ENCODE assay signal across 9 cellular contexts in genomic region chr7:101100858-101101847, GRCh38. TPM values are rescaled to one million over a fixed set of nuclear protein-coding genes. Genes with fewer than 3 reads are reported as not detected.
A peak's percentile ranks its signal among the peaks of the same experiment; 100 is the strongest.
DNase-seq lines count a peak whose midpoint lies in the region; ATAC-seq and TF ChIP-seq lines count a peak whose summit lies in the region.
"Had no signal": no experiment of that assay in that cellular context is flagged by ENCODE, and none has a peak within 500 bp of the region (broad histone marks: within the 10 kb centered on the region; RNA-seq: fewer than 3 reads in every experiment).

No MANE protein-coding gene starts in this region.

- peak overlapping the region; percentile 85 for H3K27ac Mint-ChIP-seq in neural crest cell (ENCODE audit: unreplicated experiment)
- H3K27ac Mint-ChIP-seq in stimulated activated naive B cell treated with anti-CD40 and anti-IgM and Interleukin-4, amounts not matched to agents 10 μg/mL and 1 μg/mL and 100 μg/mL, for 72 hours, result no peak overlapping the region
- H3K27ac Mint-ChIP-seq in immature natural killer cell, result no peak overlapping the region

- ATAC-seq in Right ventricle myocardium inferior (no peak), HG02678 (IDR thresholded peaks at IDR 0.05; ENCODE audit: unreplicated experiment) (no peak)
- no peak for ATAC-seq in stimulated activated naive B cell treated with anti-CD40 and anti-IgM and Interleukin-4, amounts not matched to agents 10 μg/mL and 1 μg/mL and 100 μg/mL, for 72 hours (replicated peaks)

- peaks cover 0 to 28% of the 10 kb centered on the region in 2 donors for H3K4me1 ChIP-seq in right atrium auricular region

- H3K9me3 ChIP-seq in right atrium auricular region, result no peaks in the 10 kb centered on the region
- H3K9me3 ChIP-seq: spleen had no signal

- no peaks in the 10 kb centered on the region for H3K36me3 ChIP-seq in right atrium auricular region
- H3K36me3 ChIP-seq: spleen had no signal

- H3K27me3 Mint-ChIP-seq in neural crest cell (ENCODE audit: low read depth), result no peaks in the 10 kb centered on the region
- peaks cover 31 to 47% of the 10 kb centered on the region in 2 donors for H3K27me3 Mint-ChIP-seq in stimulated activated naive B cell treated with anti-CD40 and anti-IgM and Interleukin-4, amounts not matched to agents 10 μg/mL and 1 μg/mL and 100 μg/mL, for 72 hours
- peaks cover 4 to 5% (median 4%) of the 10 kb centered on the region in 3 donors for H3K27me3 Mint-ChIP-seq in immature natural killer cell (ENCODE audit: low read depth in 3 of 3)

- DNase-seq in right atrium auricular region (ENCODE audit: low spot score), result no peak
- no peak for DNase-seq in Right ventricle myocardium inferior (ENCODE audit: missing footprints)
- no peak for DNase-seq in coronary artery (ENCODE audit: low spot score)
- DNase-seq in neural crest cell (ENCODE audit: low read depth, low spot score), result no peak
- no peak for DNase-seq in stimulated activated naive B cell treated with anti-CD40 and anti-IgM and Interleukin-4, amounts not matched to agents 10 μg/mL and 1 μg/mL and 100 μg/mL, for 72 hours
- DNase-seq in GM19240 (ENCODE audit: insufficient read length, low spot score), result no peak
- no peak for DNase-seq in immature natural killer cell

- H3K4me3 Mint-ChIP-seq in neural crest cell (no peak overlapping the region), immature natural killer cell (no peak overlapping the region)
- no peak overlapping the region for H3K4me3 Mint-ChIP-seq in stimulated activated naive B cell treated with anti-CD40 and anti-IgM and Interleukin-4, amounts not matched to agents 10 μg/mL and 1 μg/mL and 100 μg/mL, for 72 hours

- TF ChIP-seq CTCF in right atrium auricular region (IDR thresholded peaks at IDR 0.05) (no peak), coronary artery (IDR thresholded peaks at IDR 0.05) (no peak), neural crest cell (conservative IDR thresholded peaks at IDR 0.05) (no peak)

- no peaks in the 10 kb centered on the region for H3K27me3 ChIP-seq in right atrium auricular region

- H3K27ac ChIP-seq in right atrium auricular region (peak overlapping the region; percentile 67 to 79), coronary artery (peak overlapping the region; percentile 80 to 94)

- H3K9me3 Mint-ChIP-seq in neural crest cell (no peaks in the 10 kb centered on the region), immature natural killer cell (no peaks in the 10 kb centered on the region)
- H3K9me3 Mint-ChIP-seq in stimulated activated naive B cell treated with anti-CD40 and anti-IgM and Interleukin-4, amounts not matched to agents 10 μg/mL and 1 μg/mL and 100 μg/mL, for 72 hours, result no peaks in the 10 kb centered on the region

- H3K4me3 ChIP-seq in right atrium auricular region, result no peak overlapping the region
- H3K4me3 ChIP-seq in coronary artery, result no peak overlapping the region
- H3K4me3 ChIP-seq: spleen had no signal

- intact Hi-C loops in Right ventricle myocardium inferior (cut with DNase I), result no loop called here

- no peaks in the 10 kb centered on the region for H3K36me3 Mint-ChIP-seq in neural crest cell (ENCODE audit: low read depth)
- H3K36me3 Mint-ChIP-seq in stimulated activated naive B cell treated with anti-CD40 and anti-IgM and Interleukin-4, amounts not matched to agents 10 μg/mL and 1 μg/mL and 100 μg/mL, for 72 hours, result no peaks in the 10 kb centered on the region
- no peaks in the 10 kb centered on the region for H3K36me3 Mint-ChIP-seq in immature natural killer cell

- H3K4me1 Mint-ChIP-seq in neural crest cell (peaks cover 17% of the 10 kb centered on the region), immature natural killer cell (peaks cover 13 to 24% of the 10 kb centered on the region in 2 donors)
- peaks cover 13 to 17% of the 10 kb centered on the region in 2 donors for H3K4me1 Mint-ChIP-seq in stimulated activated naive B cell treated with anti-CD40 and anti-IgM and Interleukin-4, amounts not matched to agents 10 μg/mL and 1 μg/mL and 100 μg/mL, for 72 hours

RNA-seq across cellular contexts. Expression of gene TRIM56, which starts 15.9 kb away (rescaled TPM):
- total RNA-seq in right atrium auricular region (10 to 100 TPM; 10.2 to 15.2 TPM), Right ventricle myocardium inferior (21.0 TPM), neural crest cell (16.0 and 17.2 TPM in 2 replicates)
- polyA plus RNA-seq in immature natural killer cell, result 10 to 100 TPM in 1 of 3 donors, 1 to 10 TPM in 2; 1.5 to 20.6 (median 2.7) TPM

RNA-seq across cellular contexts. Expression of gene SERPINE1, which starts 25.8 kb away (rescaled TPM):
- 10 to 100 TPM; 28.0 to 40.8 TPM for total RNA-seq in right atrium auricular region
- total RNA-seq in Right ventricle myocardium inferior, result 1.6 TPM
- total RNA-seq in neural crest cell, result 0.07 TPM in 1 of 2 replicates, not detected in the other
- polyA plus RNA-seq in immature natural killer cell, result 1 to 10 TPM in 2 of 3 donors, not detected in 1; 1.4 to 1.5 TPM

RNA-seq across cellular contexts. Expression of gene AP1S1, which starts 53.1 kb away (rescaled TPM):
- 10 to 100 TPM; 16.1 to 18.8 TPM for total RNA-seq in right atrium auricular region
- total RNA-seq in Right ventricle myocardium inferior, result 12.8 TPM
- 78.8 and 90.1 TPM in 2 replicates for total RNA-seq in neural crest cell
- 1 to 10 TPM; 3.3 to 6.0 (median 3.6) TPM for polyA plus RNA-seq in immature natural killer cell

Comparison
In these comparisons a context has a peak if more than half of its experiments do, and no peak if none do; other contexts are left out.
1. RNA of gene SERPINE1, which starts 25.8 kb away (total RNA-seq): 28.0 to 40.8 TPM in right atrium auricular region; 1.6 TPM in Right ventricle myocardium inferior (single experiment) and 0.07 TPM in neural crest cell; every median in the first group is over 10 times any median in the second.